In genomic region chr17:7910711-7911110, GRCh38 we compare ENCODE assay signal across 21 cellular contexts. TPM values are rescaled to one million over a fixed set of nuclear protein-coding genes. Genes with fewer than 3 reads are reported as not detected.
DNase-seq lines count a peak whose midpoint lies in the region; ATAC-seq and TF ChIP-seq lines count a peak whose summit lies in the region.
"Had no signal": no experiment of that assay in that cellular context is flagged by ENCODE, and none has a peak within 500 bp of the region (broad histone marks: within the 10 kb centered on the region; RNA-seq: fewer than 3 reads in every experiment).

No MANE protein-coding gene starts in this region.

- DNase-seq in activated CD8-positive, alpha-beta T cell treated with anti-CD3 and anti-CD28 coated beads for 36 hours: no peak
- no peak for DNase-seq in activated CD8-positive, alpha-beta T cell treated with anti-CD3 and anti-CD28 coated beads, Interleukin-2, amount 10 ng/mL, durations not matched to agents 7 days and 5 days
- DNase-seq in stimulated activated naive CD8-positive, alpha-beta T cell treated with anti-CD3 and anti-CD28 coated beads, Interleukin-15, amount 100 ng/mL, for 72 hours: no peak
- no peak for DNase-seq in central memory CD8-positive, alpha-beta T cell (ENCODE audit: low spot score in 2 of 2)
- DNase-seq in mucosa of gallbladder (ENCODE audit: low spot score): no peak
- DNase-seq in stimulated activated naive CD4-positive, alpha-beta T cell treated with Interleukin-2 at 50 U/mL for 16 hours (lab: John Stamatoyannopoulos, UW): no peak
- DNase-seq: AML-193, COR-L47, DMS79 treated with DMSO at 0.1 percent for 48 hours, H9, MM.1S, NCI-H1048, NCI-H1417 treated with DMSO at 0.1 percent for 48 hours, NCI-H187, NCI-H446, NCI-H526, Peyer's patch, SJCRH30 had no signal

- peak overlapping the region; percentile 14 for H3K27ac Mint-ChIP-seq in activated CD8-positive, alpha-beta T cell treated with anti-CD3 and anti-CD28 coated beads for 36 hours
- H3K27ac Mint-ChIP-seq in activated CD8-positive, alpha-beta T cell treated with anti-CD3 and anti-CD28 coated beads, Interleukin-2, amount 10 ng/mL, durations not matched to agents 7 days and 5 days: no peak overlapping the region
- H3K27ac Mint-ChIP-seq in stimulated activated naive CD8-positive, alpha-beta T cell treated with anti-CD3 and anti-CD28 coated beads, Interleukin-15, Interleukin-2, amounts not matched to agents 100 ng/mL and 50 ng/mL, for 24 hours: peak overlapping the region; percentile 23
- peak overlapping the region in 1 of 2 donors; percentile 9 for H3K27ac Mint-ChIP-seq in stimulated activated naive CD8-positive, alpha-beta T cell treated with anti-CD3 and anti-CD28 coated beads, Interleukin-15, amount 100 ng/mL, for 72 hours
- H3K27ac Mint-ChIP-seq in central memory CD8-positive, alpha-beta T cell (ENCODE audit: low read depth): peak overlapping the region; percentile 56
- H3K27ac Mint-ChIP-seq: H9 had no signal

- intact Hi-C loops in activated CD8-positive, alpha-beta T cell treated with anti-CD3 and anti-CD28 coated beads for 36 hours (cut with micrococcal nuclease): loop anchor here (5.0 kb wide), 1 partner anchor 147 kb away; no protein-coding TSS in a partner anchor

- POLR2A ChIA-PET in activated CD8-positive, alpha-beta T cell treated with anti-CD3 and anti-CD28 coated beads for 36 hours (lab: Charles Lee): interaction anchor here (0.7 kb wide), 1 partner anchor 18 kb away, joined by 3 read pairs; no protein-coding TSS in a partner anchor
- POLR2A ChIA-PET in activated CD8-positive, alpha-beta T cell treated with anti-CD3 and anti-CD28 coated beads, Interleukin-2, amount 10 ng/mL, durations not matched to agents 7 days and 5 days (lab: Charles Lee): interaction anchor here (0.6 kb wide), 1 partner anchor 95 kb away, joined by 3 read pairs; no protein-coding TSS in a partner anchor

- H3K4me3 Mint-ChIP-seq in activated CD8-positive, alpha-beta T cell treated with anti-CD3 and anti-CD28 coated beads for 36 hours: no peak overlapping the region
- no peak overlapping the region for H3K4me3 Mint-ChIP-seq in activated CD8-positive, alpha-beta T cell treated with anti-CD3 and anti-CD28 coated beads, Interleukin-2, amount 10 ng/mL, durations not matched to agents 7 days and 5 days
- no peak overlapping the region for H3K4me3 Mint-ChIP-seq in stimulated activated naive CD8-positive, alpha-beta T cell treated with anti-CD3 and anti-CD28 coated beads, Interleukin-15, Interleukin-2, amounts not matched to agents 100 ng/mL and 50 ng/mL, for 24 hours
- no peak overlapping the region for H3K4me3 Mint-ChIP-seq in stimulated activated naive CD8-positive, alpha-beta T cell treated with anti-CD3 and anti-CD28 coated beads, Interleukin-15, amount 100 ng/mL, for 72 hours
- no peak overlapping the region for H3K4me3 Mint-ChIP-seq in central memory CD8-positive, alpha-beta T cell
- H3K4me3 Mint-ChIP-seq: CD14-positive monocyte, H9 had no signal

- H3K4me1 Mint-ChIP-seq in activated CD8-positive, alpha-beta T cell treated with anti-CD3 and anti-CD28 coated beads for 36 hours (ENCODE audit: low read depth): peaks cover 12% of the 10 kb centered on the region
- peaks cover 25% of the 10 kb centered on the region for H3K4me1 Mint-ChIP-seq in activated CD8-positive, alpha-beta T cell treated with anti-CD3 and anti-CD28 coated beads, Interleukin-2, amount 10 ng/mL, durations not matched to agents 7 days and 5 days (ENCODE audit: low read depth)
- peaks cover 24% of the 10 kb centered on the region for H3K4me1 Mint-ChIP-seq in stimulated activated naive CD8-positive, alpha-beta T cell treated with anti-CD3 and anti-CD28 coated beads, Interleukin-15, Interleukin-2, amounts not matched to agents 100 ng/mL and 50 ng/mL, for 24 hours (ENCODE audit: low read depth)
- peaks cover 19% of the 10 kb centered on the region for H3K4me1 Mint-ChIP-seq in stimulated activated naive CD8-positive, alpha-beta T cell treated with anti-CD3 and anti-CD28 coated beads, Interleukin-15, amount 100 ng/mL, for 72 hours
- H3K4me1 Mint-ChIP-seq in central memory CD8-positive, alpha-beta T cell: peaks cover 12% of the 10 kb centered on the region

- TF ChIP-seq CTCF in activated CD8-positive, alpha-beta T cell treated with anti-CD3 and anti-CD28 coated beads for 36 hours (IDR thresholded peaks at IDR 0.05): no peak

- no peaks in the 10 kb centered on the region for H3K27me3 Mint-ChIP-seq in activated CD8-positive, alpha-beta T cell treated with anti-CD3 and anti-CD28 coated beads for 36 hours
- H3K27me3 Mint-ChIP-seq in activated CD8-positive, alpha-beta T cell treated with anti-CD3 and anti-CD28 coated beads, Interleukin-2, amount 10 ng/mL, durations not matched to agents 7 days and 5 days (ENCODE audit: low read depth): no peaks in the 10 kb centered on the region
- no peaks in the 10 kb centered on the region for H3K27me3 Mint-ChIP-seq in stimulated activated naive CD8-positive, alpha-beta T cell treated with anti-CD3 and anti-CD28 coated beads, Interleukin-15, Interleukin-2, amounts not matched to agents 100 ng/mL and 50 ng/mL, for 24 hours
- no peaks in the 10 kb centered on the region for H3K27me3 Mint-ChIP-seq in stimulated activated naive CD8-positive, alpha-beta T cell treated with anti-CD3 and anti-CD28 coated beads, Interleukin-15, amount 100 ng/mL, for 72 hours
- no peaks in the 10 kb centered on the region for H3K27me3 Mint-ChIP-seq in central memory CD8-positive, alpha-beta T cell

- no peak for ATAC-seq in activated CD8-positive, alpha-beta T cell treated with anti-CD3 and anti-CD28 coated beads for 36 hours
- no peak for ATAC-seq in activated CD8-positive, alpha-beta T cell treated with anti-CD3 and anti-CD28 coated beads, Interleukin-2, amount 10 ng/mL, durations not matched to agents 7 days and 5 days
- no peak for ATAC-seq in stimulated activated naive CD8-positive, alpha-beta T cell treated with anti-CD3 and anti-CD28 coated beads, Interleukin-15, amount 100 ng/mL, for 72 hours
- no peak for ATAC-seq in central memory CD8-positive, alpha-beta T cell (replicated peaks; ENCODE audit: extremely low read depth, poor library complexity, severe bottlenecking)
- ATAC-seq in GM18858 (IDR thresholded peaks at IDR 0.05; ENCODE audit: unreplicated experiment): no peak

- CTCF ChIA-PET in activated CD8-positive, alpha-beta T cell treated with anti-CD3 and anti-CD28 coated beads for 36 hours (lab: Charles Lee): interaction anchor here (1.2 to 11.2 kb wide), 3 partner anchors 25 to 167 kb away, joined by 3 to 214 read pairs (median 6); no protein-coding TSS in a partner anchor
- CTCF ChIA-PET in activated CD8-positive, alpha-beta T cell treated with anti-CD3 and anti-CD28 coated beads, Interleukin-2, amount 10 ng/mL, durations not matched to agents 7 days and 5 days (lab: Charles Lee): interaction anchor here (0.7 to 11.0 kb wide), 3 partner anchors 75 to 226 kb away, joined by 3 to 237 read pairs (median 3); no protein-coding TSS in a partner anchor

- H3K36me3 Mint-ChIP-seq in activated CD8-positive, alpha-beta T cell treated with anti-CD3 and anti-CD28 coated beads for 36 hours (ENCODE audit: low read depth): peaks cover 39% of the 10 kb centered on the region
- H3K36me3 Mint-ChIP-seq in activated CD8-positive, alpha-beta T cell treated with anti-CD3 and anti-CD28 coated beads, Interleukin-2, amount 10 ng/mL, durations not matched to agents 7 days and 5 days (ENCODE audit: low read depth): peaks cover 54% of the 10 kb centered on the region
- H3K36me3 Mint-ChIP-seq in stimulated activated naive CD8-positive, alpha-beta T cell treated with anti-CD3 and anti-CD28 coated beads, Interleukin-15, Interleukin-2, amounts not matched to agents 100 ng/mL and 50 ng/mL, for 24 hours (ENCODE audit: low read depth): peaks cover 47% of the 10 kb centered on the region
- peaks cover 37% of the 10 kb centered on the region for H3K36me3 Mint-ChIP-seq in central memory CD8-positive, alpha-beta T cell (ENCODE audit: insufficient read depth)

- no peaks in the 10 kb centered on the region for H3K9me3 Mint-ChIP-seq in activated CD8-positive, alpha-beta T cell treated with anti-CD3 and anti-CD28 coated beads for 36 hours
- no peaks in the 10 kb centered on the region for H3K9me3 Mint-ChIP-seq in activated CD8-positive, alpha-beta T cell treated with anti-CD3 and anti-CD28 coated beads, Interleukin-2, amount 10 ng/mL, durations not matched to agents 7 days and 5 days (ENCODE audit: insufficient read depth)
- no peaks in the 10 kb centered on the region for H3K9me3 Mint-ChIP-seq in stimulated activated naive CD8-positive, alpha-beta T cell treated with anti-CD3 and anti-CD28 coated beads, Interleukin-15, Interleukin-2, amounts not matched to agents 100 ng/mL and 50 ng/mL, for 24 hours
- no peaks in the 10 kb centered on the region for H3K9me3 Mint-ChIP-seq in stimulated activated naive CD8-positive, alpha-beta T cell treated with anti-CD3 and anti-CD28 coated beads, Interleukin-15, amount 100 ng/mL, for 72 hours
- H3K9me3 Mint-ChIP-seq in central memory CD8-positive, alpha-beta T cell: no peaks in the 10 kb centered on the region
- H3K9me3 Mint-ChIP-seq: CD14-positive monocyte, H9 had no signal

RNA-seq across cellular contexts. Expression of gene RNF227, which starts 5.4 kb away (rescaled TPM):
- total RNA-seq in activated CD8-positive, alpha-beta T cell treated with anti-CD3 and anti-CD28 coated beads for 36 hours: 1 to 10 TPM; 5.1 to 5.2 TPM
- 1 to 10 TPM; 4.2 TPM for total RNA-seq in activated CD8-positive, alpha-beta T cell treated with anti-CD3 and anti-CD28 coated beads, Interleukin-2, amount 10 ng/mL, durations not matched to agents 7 days and 5 days
- 3.5 TPM for total RNA-seq in mucosa of gallbladder

RNA-seq across cellular contexts. Expression of gene KCNAB3, which starts 18.9 kb away (rescaled TPM):
- total RNA-seq in activated CD8-positive, alpha-beta T cell treated with anti-CD3 and anti-CD28 coated beads for 36 hours: 1 to 10 TPM; 7.2 to 7.6 TPM
- 10 to 100 TPM in 1 of 2 experiments, 1 to 10 TPM in 1; 8.8 to 10.3 TPM for total RNA-seq in activated CD8-positive, alpha-beta T cell treated with anti-CD3 and anti-CD28 coated beads, Interleukin-2, amount 10 ng/mL, durations not matched to agents 7 days and 5 days
- total RNA-seq in mucosa of gallbladder: 2.5 TPM

RNA-seq across cellular contexts. Expression of gene TRAPPC1, which starts 21.0 kb away (rescaled TPM):
- total RNA-seq in activated CD8-positive, alpha-beta T cell treated with anti-CD3 and anti-CD28 coated beads for 36 hours: 100 to 1,000 TPM; 140 to 143 TPM
- total RNA-seq in activated CD8-positive, alpha-beta T cell treated with anti-CD3 and anti-CD28 coated beads, Interleukin-2, amount 10 ng/mL, durations not matched to agents 7 days and 5 days: 100 to 1,000 TPM; 248 to 278 TPM
- total RNA-seq in mucosa of gallbladder: 147 TPM

RNA-seq across cellular contexts. Expression of gene CNTROB, which starts 21.3 kb away (rescaled TPM):
- 10 to 100 TPM; 48.4 to 54.1 TPM for total RNA-seq in activated CD8-positive, alpha-beta T cell treated with anti-CD3 and anti-CD28 coated beads for 36 hours
- total RNA-seq in activated CD8-positive, alpha-beta T cell treated with anti-CD3 and anti-CD28 coated beads, Interleukin-2, amount 10 ng/mL, durations not matched to agents 7 days and 5 days: 10 to 100 TPM; 66.7 to 76.5 TPM
- 32.1 TPM for total RNA-seq in mucosa of gallbladder

RNA-seq across cellular contexts. Expression of gene CHD3, which starts 22.1 kb away (rescaled TPM):
- total RNA-seq in activated CD8-positive, alpha-beta T cell treated with anti-CD3 and anti-CD28 coated beads for 36 hours: 100 to 1,000 TPM; 130 to 139 TPM
- 100 to 1,000 TPM; 125 to 129 TPM for total RNA-seq in activated CD8-positive, alpha-beta T cell treated with anti-CD3 and anti-CD28 coated beads, Interleukin-2, amount 10 ng/mL, durations not matched to agents 7 days and 5 days
- 127 TPM for total RNA-seq in mucosa of gallbladder
